ENCODE assay signal across 1 cellular context in genomic region chr11:18264035-18264434, GRCh38.
TF ChIP-seq lines count a peak whose summit lies in the region.

No MANE protein-coding gene starts in this region.

TF ChIP-seq in HepG2, 621 proteins besides CTCF, POLR2A, EP300 and RAD21:
- no peak for TF ChIP-seq ZNF292 (CRISPR knock-in tag; IDR thresholded peaks at IDR 0.05; ENCODE audit: borderline replicate concordance, low read depth)
- no peak for TF ChIP-seq ZSCAN20 (CRISPR knock-in tag; IDR thresholded peaks at IDR 0.05; ENCODE audit: borderline replicate concordance)
- no peak for TF ChIP-seq E2F2 (CRISPR knock-in tag; IDR thresholded peaks at IDR 0.05; ENCODE audit: borderline replicate concordance)
- TF ChIP-seq KLF6 (CRISPR knock-in tag; IDR thresholded peaks at IDR 0.05), result no peak
- no peak for TF ChIP-seq ZNF788 (CRISPR knock-in tag; IDR thresholded peaks at IDR 0.05; ENCODE audit: borderline replicate concordance)
- TF ChIP-seq HMGXB3 (CRISPR knock-in tag; IDR thresholded peaks at IDR 0.05; ENCODE audit: borderline replicate concordance), result no peak
- TF ChIP-seq CENPT (CRISPR knock-in tag; IDR thresholded peaks at IDR 0.05; ENCODE audit: low read depth), result no peak
- no peak for TF ChIP-seq PRDM15 (CRISPR knock-in tag; IDR thresholded peaks at IDR 0.05)
- no peak for TF ChIP-seq KLF15 (CRISPR knock-in tag; IDR thresholded peaks at IDR 0.05; ENCODE audit: borderline replicate concordance)
- TF ChIP-seq ZBTB44 (CRISPR knock-in tag; IDR thresholded peaks at IDR 0.05), result no peak
- no peak for TF ChIP-seq MBNL3 (CRISPR knock-in tag; conservative IDR thresholded peaks at IDR 0.05)
- TF ChIP-seq PAWR (CRISPR knock-in tag; IDR thresholded peaks at IDR 0.05; ENCODE audit: borderline replicate concordance), result no peak
- no peak for TF ChIP-seq CBX1 (IDR thresholded peaks at IDR 0.05; ENCODE audit: low read depth)
